In genomic region chr13:91348906-91349435, GRCh38 we compare ENCODE assay signal across 8 cellular contexts. TPM values are rescaled to one million over a fixed set of nuclear protein-coding genes. Genes with fewer than 3 reads are reported as not detected.
DNase-seq lines count a peak whose midpoint lies in the region; ATAC-seq and TF ChIP-seq lines count a peak whose summit lies in the region.

No MANE protein-coding gene starts in this region.

- CTCF ChIA-PET in activated naive CD4-positive, alpha-beta T cell treated with anti-CD3 and anti-CD28 coated beads for 36 hours (lab: Charles Lee): interaction anchor here (1.0 to 1.3 kb wide), 3 partner anchors 9 to 35 kb away, joined by 3 to 10 read pairs (median 6); no protein-coding TSS in a partner anchor

- no peaks in the 10 kb centered on the region for H3K9me3 ChIP-seq in MG63
- peaks cover 3% of the 10 kb centered on the region; the same call in 1 of the 2 replicates for H3K9me3 ChIP-seq in SJSA1 (replicated peaks)
- no peaks in the 10 kb centered on the region for H3K9me3 ChIP-seq in gastroesophageal sphincter

- no peak for TF ChIP-seq EP300 in gastroesophageal sphincter (IDR thresholded peaks at IDR 0.05)

- H3K36me3 ChIP-seq in MG63 (peaks cover 49% of the 10 kb centered on the region), SJSA1 (peaks cover 57% of the 10 kb centered on the region), gastroesophageal sphincter (peaks cover 0 to 33% of the 10 kb centered on the region in 2 donors)

- H3K4me3 ChIP-seq in MG63 (peak overlapping the region; percentile 77), SJSA1 (peak overlapping the region; percentile 100), gastroesophageal sphincter (peak overlapping the region; percentile 64 to 98)

- no peaks in the 10 kb centered on the region for H3K9me3 Mint-ChIP-seq in activated naive CD4-positive, alpha-beta T cell treated with anti-CD3 and anti-CD28 coated beads for 36 hours

- H3K4me3 Mint-ChIP-seq in activated naive CD4-positive, alpha-beta T cell treated with anti-CD3 and anti-CD28 coated beads for 36 hours: peak overlapping the region; percentile 95

- in situ Hi-C loops in G401 (cut with HindIII; ENCODE audit: low sequenced_read_pairs): no loop called here

- H3K4me1 ChIP-seq in SJSA1 (replicated peaks): peaks cover 16% of the 10 kb centered on the region
- H3K4me1 ChIP-seq in gastroesophageal sphincter: peaks cover 0 to 52% (median 3%) of the 10 kb centered on the region in 3 donors

- no peaks in the 10 kb centered on the region for H3K27me3 Mint-ChIP-seq in activated naive CD4-positive, alpha-beta T cell treated with anti-CD3 and anti-CD28 coated beads for 36 hours (ENCODE audit: low read depth)

- intact Hi-C loops in activated naive CD4-positive, alpha-beta T cell treated with anti-CD3 and anti-CD28 coated beads for 36 hours (cut with micrococcal nuclease): loop anchor here (1.0 kb wide), 3 partner anchors 20 to 215 kb away; no protein-coding TSS in a partner anchor

- TF ChIP-seq POLR2A in gastroesophageal sphincter (IDR thresholded peaks at IDR 0.05): peak in 1 of 2 donors; percentile 17

- H3K27me3 ChIP-seq in MG63 (peaks cover 32% of the 10 kb centered on the region), SJSA1 (replicated peaks) (peaks cover 29% of the 10 kb centered on the region), gastroesophageal sphincter (peaks cover 13% of the 10 kb centered on the region)

- TF ChIP-seq CTCF in gastroesophageal sphincter (IDR thresholded peaks at IDR 0.05): peak; percentile 93 to 97 (median 94)

- H3K27ac Mint-ChIP-seq in activated naive CD4-positive, alpha-beta T cell treated with anti-CD3 and anti-CD28 coated beads for 36 hours: peak overlapping the region; percentile 91

- peaks cover 48% of the 10 kb centered on the region for H3K36me3 Mint-ChIP-seq in activated naive CD4-positive, alpha-beta T cell treated with anti-CD3 and anti-CD28 coated beads for 36 hours (ENCODE audit: low read depth)

- peak; percentile 56 for DNase-seq in G401 (ENCODE audit: low spot score)
- peak; percentile 86 for DNase-seq in HCEC 1CT
- peak; percentile 87 for DNase-seq in MG63
- peak; percentile 84 to 86 for DNase-seq in SJSA1 (ENCODE audit: low read depth in 1 of 2, low spot score in 2 of 2)
- peak; percentile 94 for DNase-seq in activated naive CD4-positive, alpha-beta T cell treated with anti-CD3 and anti-CD28 coated beads for 36 hours
- DNase-seq in nucleus accumbens (lab: John Stamatoyannopoulos, UW): peak in 55 of 56 donors; percentile 44 to 95 (median 82)
- DNase-seq in superior temporal gyrus (ENCODE audit: extremely low spot score): peak; percentile 91

- H3K4me1 Mint-ChIP-seq in activated naive CD4-positive, alpha-beta T cell treated with anti-CD3 and anti-CD28 coated beads for 36 hours (ENCODE audit: low read depth): peaks cover 45% of the 10 kb centered on the region

- 0% methylated on average over 4 to 6 of the region's 46 CpGs for WGBS in gastroesophageal sphincter (ENCODE audit: low coverage in 1 of 2), 2 donors

- H3K27ac ChIP-seq in SJSA1: peak overlapping the region; percentile 89
- H3K27ac ChIP-seq in gastroesophageal sphincter: peak overlapping the region; percentile 59 to 97 (median 96)

- ATAC-seq in gastroesophageal sphincter: peak; percentile 87

RNA-seq across cellular contexts. Expression of gene MIR17HG, which starts 1.5 kb away (rescaled TPM):
- total RNA-seq in G401 (2014; rRNA removed; shearing (Covaris generic)): 6.6 and 7.8 TPM in 2 replicates
- total RNA-seq in MG63 (2014; rRNA removed; shearing (Covaris generic); ENCODE audit: low replicate concordance): 3.5 and 4.0 TPM in 2 replicates
- total RNA-seq in SJSA1 (2014; rRNA removed; shearing (Covaris generic)): 1.6 and 3.0 TPM in 2 replicates
- 10 to 100 TPM; 11.7 to 12.9 TPM for total RNA-seq in activated naive CD4-positive, alpha-beta T cell treated with anti-CD3 and anti-CD28 coated beads for 36 hours
- 1 to 10 TPM in 2 of 4 donors, under 1 TPM in 2; 0.27 to 9.3 (median 2.2) TPM for total RNA-seq in gastroesophageal sphincter

RNA-seq across cellular contexts. Expression of gene GPC5, which starts 49.5 kb away (rescaled TPM):
- total RNA-seq in G401 (2014; rRNA removed; shearing (Covaris generic)): 3.4 and 14.2 TPM in 2 replicates
- not detected in 2 replicates for total RNA-seq in MG63 (2014; rRNA removed; shearing (Covaris generic); ENCODE audit: low replicate concordance)
- total RNA-seq in SJSA1 (2014; rRNA removed; shearing (Covaris generic)): not detected in 2 replicates
- total RNA-seq in activated naive CD4-positive, alpha-beta T cell treated with anti-CD3 and anti-CD28 coated beads for 36 hours: under 1 TPM; 0.38 to 0.40 TPM
- under 1 TPM in 1 of 4 donors, not detected in 3; 0.47 TPM for total RNA-seq in gastroesophageal sphincter

Comparison
In these comparisons a context has a peak if more than half of its experiments do, and no peak if none do; other contexts are left out.
1. Peak in every context shown above with its lines: DNase-seq, ATAC-seq, H3K4me3 ChIP-seq and H3K27ac ChIP-seq.